12 cellular contexts compared by ENCODE assay signal in genomic region chr15:58546066-58546591, GRCh38.
A peak's percentile ranks its signal among the peaks of the same experiment; 100 is the strongest.
DNase-seq lines count a peak whose midpoint lies in the region; TF ChIP-seq lines count a peak whose summit lies in the region.
"Had no signal": no experiment of that assay in that cellular context is flagged by ENCODE, and none has a peak within 500 bp of the region (broad histone marks: within the 10 kb centered on the region; RNA-seq: fewer than 3 reads in every experiment).

No MANE protein-coding gene starts in this region.

- no peak overlapping the region for H4K12ac ChIP-seq in trophoblast cell (ENCODE audit: low read depth, low read length)

- H3K79me2 ChIP-seq in trophoblast cell (ENCODE audit: control insufficient read depth, insufficient read depth, low read length, poor library complexity): peaks cover 8% of the 10 kb centered on the region

- peaks cover 39% of the 10 kb centered on the region for H3K27me3 Mint-ChIP-seq in progenitor cell of endocrine pancreas
- H3K27me3 Mint-ChIP-seq: naive thymus-derived CD8-positive, alpha-beta T cell had no signal

- no peak overlapping the region for H3K4ac ChIP-seq in trophoblast cell (ENCODE audit: low read depth, low read length)

- no peaks in the 10 kb centered on the region for H3K27me3 ChIP-seq in trophoblast cell (ENCODE audit: insufficient read depth, low read length)
- H3K27me3 ChIP-seq: SJCRH30 had no signal

- H2BK120ac ChIP-seq in trophoblast cell (ENCODE audit: insufficient read depth, low read length, poor library complexity): peak overlapping the region; percentile 12

- no peak overlapping the region for H2BK5ac ChIP-seq in trophoblast cell (ENCODE audit: low read depth, low read length, poor library complexity)

- no peak overlapping the region for H3K27ac ChIP-seq in trophoblast cell (ENCODE audit: low read depth, low read length)

- no peak overlapping the region for H3K23ac ChIP-seq in trophoblast cell (ENCODE audit: low read length)

- no peaks in the 10 kb centered on the region for H3K36me3 Mint-ChIP-seq in progenitor cell of endocrine pancreas (ENCODE audit: insufficient read depth)

- H3K9me3 Mint-ChIP-seq in progenitor cell of endocrine pancreas (ENCODE audit: low read depth): no peaks in the 10 kb centered on the region
- H3K9me3 Mint-ChIP-seq: naive thymus-derived CD8-positive, alpha-beta T cell had no signal

- H4K91ac ChIP-seq in trophoblast cell (ENCODE audit: low read depth, low read length): peak overlapping the region; percentile 22

- no peak overlapping the region for H3K27ac Mint-ChIP-seq in progenitor cell of endocrine pancreas

- no peak overlapping the region for H2AFZ ChIP-seq in trophoblast cell (ENCODE audit: insufficient read depth, low read length, poor library complexity)

- H3K14ac ChIP-seq in trophoblast cell (ENCODE audit: low read length): peak overlapping the region; percentile 5

- DNase-seq in EH (ENCODE audit: low read depth) (peak; percentile 54), NCI-H226 (peak; percentile 20), fibroblast of mammary gland (ENCODE audit: low read depth) (peak; percentile 25), trophoblast cell (no peak), progenitor cell of endocrine pancreas (ENCODE audit: low spot score, unreplicated experiment) (no peak), RPMI8226 (no peak), NCI-H1930 (lab: John Stamatoyannopoulos, UW) (no peak)
- DNase-seq: effector CD8-positive, alpha-beta T cell; Kasumi-1; NCI-H2081 treated with DMSO at 0.1 percent for 48 hours had no signal

- H4K8ac ChIP-seq in trophoblast cell (ENCODE audit: low read depth, low read length): no peak overlapping the region

- H3K9ac ChIP-seq in trophoblast cell (ENCODE audit: low read length): no peak overlapping the region

- H2BK12ac ChIP-seq in trophoblast cell (ENCODE audit: low read length): peak overlapping the region; percentile 19

- H3K18ac ChIP-seq in trophoblast cell (ENCODE audit: low read length): no peak overlapping the region

- no peak overlapping the region for H3K4me2 ChIP-seq in trophoblast cell (ENCODE audit: low read length)

- peaks cover 12% of the 10 kb centered on the region for H3K4me1 Mint-ChIP-seq in progenitor cell of endocrine pancreas (ENCODE audit: low read depth)

- TF ChIP-seq CTCF in fibroblast of mammary gland (conservative IDR thresholded peaks at IDR 0.05; ENCODE audit: control insufficient read depth, insufficient read depth, low read depth, low read length) (no peak), progenitor cell of endocrine pancreas (IDR thresholded peaks at IDR 0.05; ENCODE audit: unreplicated experiment) (no peak)

- no peaks in the 10 kb centered on the region for H3K36me3 ChIP-seq in trophoblast cell (ENCODE audit: control insufficient read depth in 1 of 2, insufficient read depth in 2 of 2, low read length in 2 of 2)
- H3K36me3 ChIP-seq: SJCRH30 had no signal

- H3K4me1 ChIP-seq in trophoblast cell (ENCODE audit: control insufficient read depth in 1 of 2, insufficient read depth in 2 of 2, low read length in 2 of 2): peaks cover 36 to 46% of the 10 kb centered on the region in 2 experiments

- no peak overlapping the region for H3K4me3 Mint-ChIP-seq in progenitor cell of endocrine pancreas (ENCODE audit: low read depth)

- no peak overlapping the region for H3K4me3 ChIP-seq in fibroblast of mammary gland (ENCODE audit: control insufficient read depth, low read depth, low read length)
- no peak overlapping the region for H3K4me3 ChIP-seq in trophoblast cell (ENCODE audit: low read depth, low read length)
- H3K4me3 ChIP-seq: SJCRH30 had no signal

- no CpG with 5 or more reads among the region's 9 CpGs for WGBS in trophoblast cell (ENCODE audit: extremely low coverage, insufficient coverage, insufficient read length)

- H3K79me1 ChIP-seq in trophoblast cell (ENCODE audit: low read length): peaks cover 50% of the 10 kb centered on the region

- peak overlapping the region; percentile 40 for H2AK5ac ChIP-seq in trophoblast cell (ENCODE audit: low read length)

- no peaks in the 10 kb centered on the region for H3K9me3 ChIP-seq in trophoblast cell (ENCODE audit: insufficient read depth, low read depth, low read length)
- H3K9me3 ChIP-seq: SJCRH30 had no signal

Comparison
In these comparisons a context has a peak if more than half of its experiments do, and no peak if none do; other contexts are left out.
1. DNase-seq: peak in EH (single experiment), NCI-H226 (single experiment) and fibroblast of mammary gland (single experiment); none in trophoblast cell (0 of 2), progenitor cell of endocrine pancreas (single experiment), RPMI8226 (single experiment) and NCI-H1930 (0 of 2).